In the genomic region with DNA sequence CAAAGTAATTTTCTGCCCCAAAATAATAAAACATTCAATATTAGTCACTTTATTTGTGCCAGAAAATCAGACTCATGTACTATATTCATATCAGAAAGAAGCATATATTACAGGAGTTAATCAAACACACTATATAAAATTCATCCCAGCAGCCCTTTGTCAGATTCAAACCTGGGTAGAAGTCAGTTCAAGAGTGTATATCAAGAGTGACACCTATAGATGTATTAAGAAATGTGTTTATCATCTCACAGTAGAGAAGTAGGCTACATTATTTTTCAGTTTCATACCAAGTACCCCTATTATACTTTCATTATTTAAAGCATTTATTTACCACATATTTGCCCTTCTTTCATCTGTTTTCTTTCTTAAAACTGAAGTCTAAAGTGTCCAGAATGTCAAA, we compare ENCODE assay signal across 16 cellular contexts.
"Had no signal": no experiment of that assay in that cellular context is flagged by ENCODE, and none has a peak within 500 bp of the region (broad histone marks: within the 10 kb centered on the region; RNA-seq: fewer than 3 reads in every experiment).

No MANE protein-coding gene starts in this region.

- DNase-seq: activated CD4-positive, alpha-beta memory T cell treated with anti-CD3 and anti-CD28 coated beads for 36 hours; activated CD4-positive, alpha-beta T cell treated with anti-CD3 and anti-CD28 coated beads for 1 hour; activated gamma-delta T cell treated with Interleukin-2 at 50 U/mL for 16 hours; activated naive CD8-positive, alpha-beta T cell treated with anti-CD3 and anti-CD28 coated beads for 36 hours; activated T-cell treated with anti-CD3 and anti-CD28 coated beads, Interleukin-2, amount 50 U/mL, for 72 hours; aorta; esophagus squamous epithelium; foreskin fibroblast; left colon; natural killer cell; ovary; stimulated activated CD4-positive, alpha-beta T cell treated with anti-CD3 and anti-CD28 coated beads, Interleukin-12 subunit alpha, Interleukin-12 subunit beta, amount 100 ng/mL, for 4 hours; stimulated activated CD4-positive, alpha-beta T cell treated with anti-CD3 and anti-CD28 coated beads, Interleukin-2, amount 100 ng/mL, for 48 hours; stimulated activated naive CD4-positive, alpha-beta T cell treated with Interleukin-2 at 50 U/mL for 16 hours; trophoblast cell had no signal

- H3K36me3 ChIP-seq: esophagus squamous epithelium, ovary had no signal

- H3K4me1 Mint-ChIP-seq: activated naive CD8-positive, alpha-beta T cell treated with anti-CD3 and anti-CD28 coated beads for 36 hours; natural killer cell had no signal

- H3K9me3 Mint-ChIP-seq: activated T-cell treated with anti-CD3 and anti-CD28 coated beads, Interleukin-2, amount 50 U/mL, for 72 hours had no signal

- H3K9me3 ChIP-seq: esophagus squamous epithelium, ovary had no signal

- H3K27ac ChIP-seq: esophagus squamous epithelium, ovary had no signal

- H3K4me1 ChIP-seq: esophagus squamous epithelium had no signal

- ATAC-seq: activated T-cell treated with anti-CD3 and anti-CD28 coated beads, Interleukin-2, amount 50 U/mL, for 72 hours; left colon; natural killer cell had no signal

- H3K27me3 ChIP-seq: esophagus squamous epithelium, ovary had no signal

- H3K27ac Mint-ChIP-seq: activated CD4-positive, alpha-beta memory T cell treated with anti-CD3 and anti-CD28 coated beads for 36 hours; activated naive CD8-positive, alpha-beta T cell treated with anti-CD3 and anti-CD28 coated beads for 36 hours; activated T-cell treated with anti-CD3 and anti-CD28 coated beads, Interleukin-2, amount 50 U/mL, for 72 hours; natural killer cell had no signal

- H3K36me3 Mint-ChIP-seq: activated CD4-positive, alpha-beta memory T cell treated with anti-CD3 and anti-CD28 coated beads for 36 hours; activated naive CD8-positive, alpha-beta T cell treated with anti-CD3 and anti-CD28 coated beads for 36 hours; natural killer cell had no signal

- H3K4me3 Mint-ChIP-seq: activated CD4-positive, alpha-beta memory T cell treated with anti-CD3 and anti-CD28 coated beads for 36 hours; activated naive CD8-positive, alpha-beta T cell treated with anti-CD3 and anti-CD28 coated beads for 36 hours; activated T-cell treated with anti-CD3 and anti-CD28 coated beads, Interleukin-2, amount 50 U/mL, for 72 hours; natural killer cell had no signal

- H3K27me3 Mint-ChIP-seq: activated CD4-positive, alpha-beta memory T cell treated with anti-CD3 and anti-CD28 coated beads for 36 hours had no signal

- H3K4me3 ChIP-seq: esophagus squamous epithelium, lung, ovary had no signal
